Comparison of ENCODE assay signal across 1 cellular context in genomic region chr17:29591737-29592624, GRCh38.
TF ChIP-seq lines count a peak whose summit lies in the region.

No MANE protein-coding gene starts in this region.

TF ChIP-seq in HepG2, 621 proteins besides CTCF, POLR2A, EP300 and RAD21 (continued from another document and continues in another):
- TF ChIP-seq PBX3 (CRISPR knock-in tag; IDR thresholded peaks at IDR 0.05; ENCODE audit: borderline replicate concordance) (no peak), E2F5 (CRISPR knock-in tag; conservative IDR thresholded peaks at IDR 0.05) (no peak), ZSCAN31 (CRISPR knock-in tag; IDR thresholded peaks at IDR 0.05; ENCODE audit: low read depth) (no peak), ZNF574 (CRISPR knock-in tag; IDR thresholded peaks at IDR 0.05) (0 out of 2 replicates have a peak, but pooled peaks have one; percentile 37), ZMYM4 (CRISPR knock-in tag; IDR thresholded peaks at IDR 0.05) (no peak), RBFOX2 (IDR thresholded peaks at IDR 0.05; ENCODE audit: low read depth, low read length) (no peak), MATR3 (CRISPR knock-in tag; IDR thresholded peaks at IDR 0.05) (no peak), SMC3 (IDR thresholded peaks at IDR 0.05; ENCODE audit: low read length) (no peak; the same call in 1 of the 2 replicates), MXI1 (IDR thresholded peaks at IDR 0.05; ENCODE audit: borderline replicate concordance, low read depth, low read length) (peak; percentile 77; the same call in 2 of the 3 replicates), ZNF33B (CRISPR knock-in tag; IDR thresholded peaks at IDR 0.05) (no peak), EZH2 (conservative IDR thresholded peaks at IDR 0.05; ENCODE audit: low read depth, low read length) (no peak), SMAD3 (CRISPR knock-in tag; IDR thresholded peaks at IDR 0.05) (no peak), CBX2 (IDR thresholded peaks at IDR 0.05; ENCODE audit: low read depth, low read length) (no peak), CBX2 (CRISPR knock-in tag; IDR thresholded peaks at IDR 0.05; ENCODE audit: low read depth) (no peak), RBM39 (IDR thresholded peaks at IDR 0.05; ENCODE audit: low read depth, low read length, poor library complexity, severe bottlenecking) (peak; percentile 33), SOX6 (IDR thresholded peaks at IDR 0.05) (no peak), SOX6 (CRISPR knock-in tag; IDR thresholded peaks at IDR 0.05) (peak; percentile 41), NFE2 (CRISPR knock-in tag; IDR thresholded peaks at IDR 0.05) (no peak), POGZ (CRISPR knock-in tag; IDR thresholded peaks at IDR 0.05) (no peak; the same call in 1 of the 2 replicates), ZUFSP (CRISPR knock-in tag; IDR thresholded peaks at IDR 0.05; ENCODE audit: borderline replicate concordance) (no peak), RFX5 (IDR thresholded peaks at IDR 0.05; ENCODE audit: low read depth, low read length) (no peak), ZNF136 (CRISPR knock-in tag; IDR thresholded peaks at IDR 0.05; ENCODE audit: low read depth) (no peak), ZNF724P (CRISPR knock-in tag; IDR thresholded peaks at IDR 0.05; ENCODE audit: borderline replicate concordance) (no peak), ARID4A (CRISPR knock-in tag; IDR thresholded peaks at IDR 0.05; ENCODE audit: borderline replicate concordance) (peak; percentile 45; the same call in 1 of the 2 replicates), MAFF (IDR thresholded peaks at IDR 0.05; ENCODE audit: low read depth, low read length) (no peak), ZNF784 (CRISPR knock-in tag; IDR thresholded peaks at IDR 0.05; ENCODE audit: borderline replicate concordance) (no peak), ZNF704 (CRISPR knock-in tag; IDR thresholded peaks at IDR 0.05; ENCODE audit: borderline replicate concordance) (no peak), RCOR2 (CRISPR knock-in tag; IDR thresholded peaks at IDR 0.05) (no peak), ZFP91 (CRISPR knock-in tag; IDR thresholded peaks at IDR 0.05; ENCODE audit: borderline replicate concordance) (peak; percentile 86), XBP1 (CRISPR knock-in tag; IDR thresholded peaks at IDR 0.05) (no peak), ZNF775 (CRISPR knock-in tag; IDR thresholded peaks at IDR 0.05; ENCODE audit: borderline replicate concordance) (no peak), HOXA5 (CRISPR knock-in tag; IDR thresholded peaks at IDR 0.05) (peak; percentile 59; the same call in 1 of the 2 replicates), ADNP (CRISPR knock-in tag; IDR thresholded peaks at IDR 0.05) (no peak), ZNF773 (CRISPR knock-in tag; IDR thresholded peaks at IDR 0.05; ENCODE audit: borderline replicate concordance) (no peak), PRDM4 (CRISPR knock-in tag; IDR thresholded peaks at IDR 0.05; ENCODE audit: borderline replicate concordance) (no peak), ZNF850 (CRISPR knock-in tag; conservative IDR thresholded peaks at IDR 0.05) (no peak; the same call in 1 of the 2 replicates), ZC3H4 (CRISPR knock-in tag; IDR thresholded peaks at IDR 0.05; ENCODE audit: borderline replicate concordance) (no peak), GMEB2 (CRISPR knock-in tag; IDR thresholded peaks at IDR 0.05; ENCODE audit: low read depth) (no peak), ZNF652 (CRISPR knock-in tag; IDR thresholded peaks at IDR 0.05; ENCODE audit: borderline replicate concordance, low read depth) (no peak), ISL2 (CRISPR knock-in tag; IDR thresholded peaks at IDR 0.05) (no peak; the same call in 1 of the 2 replicates), ZNF496 (CRISPR knock-in tag; IDR thresholded peaks at IDR 0.05; ENCODE audit: insufficient replicate concordance) (no peak), MED8 (CRISPR knock-in tag; IDR thresholded peaks at IDR 0.05; ENCODE audit: insufficient replicate concordance) (no peak)
